In genomic region chr1:23559136-23559984, GRCh38 we compare ENCODE assay signal across 8 cellular contexts. TPM values are rescaled to one million over a fixed set of nuclear protein-coding genes. Genes with fewer than 3 reads are reported as not detected.
DNase-seq lines count a peak whose midpoint lies in the region; ATAC-seq and TF ChIP-seq lines count a peak whose summit lies in the region.

A gene with protein sequence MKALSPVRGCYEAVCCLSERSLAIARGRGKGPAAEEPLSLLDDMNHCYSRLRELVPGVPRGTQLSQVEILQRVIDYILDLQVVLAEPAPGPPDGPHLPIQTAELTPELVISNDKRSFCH (minus strand): TSS chr1:23559501. CDS start chr1:23559426, 75 bp downstream.

- POLR2A ChIA-PET in CD4-positive, alpha-beta T cell (lab: Charles Lee), result interaction anchor here (0.6 to 9.6 kb wide), 18 partner anchors 8 to 414 kb away, joined by 3 to 314 read pairs (median 7); partner anchors contain the start of genes HNRNPR and RPL11
- POLR2A ChIA-PET in activated CD8-positive, alpha-beta T cell treated with anti-CD3 and anti-CD28 coated beads, Interleukin-2, amount 10 ng/mL, durations not matched to agents 7 days and 5 days (lab: Charles Lee), result interaction anchor here (0.6 to 7.5 kb wide), 19 partner anchors 11 to 405 kb away, joined by 3 to 69 read pairs (median 6); no protein-coding TSS in a partner anchor

- ATAC-seq in CD4-positive, alpha-beta T cell (ENCODE audit: poor library complexity), result peak; percentile 50
- ATAC-seq in GM19397 (IDR thresholded peaks at IDR 0.05; ENCODE audit: unreplicated experiment) (peak; percentile 71), HG03571 (IDR thresholded peaks at IDR 0.05; ENCODE audit: unreplicated experiment) (peak; percentile 63)
- peak; percentile 74 for ATAC-seq in activated CD8-positive, alpha-beta T cell treated with anti-CD3 and anti-CD28 coated beads, Interleukin-2, amount 10 ng/mL, durations not matched to agents 7 days and 5 days

- H3K27ac Mint-ChIP-seq in CD4-positive, alpha-beta T cell, result peak within 1 kb of the TSS; percentile 96
- peak within 1 kb of the TSS; percentile 87 for H3K27ac Mint-ChIP-seq in activated CD8-positive, alpha-beta T cell treated with anti-CD3 and anti-CD28 coated beads, Interleukin-2, amount 10 ng/mL, durations not matched to agents 7 days and 5 days

- no peaks in the 10 kb centered on the region for H3K27me3 Mint-ChIP-seq in CD4-positive, alpha-beta T cell
- H3K27me3 Mint-ChIP-seq in activated CD8-positive, alpha-beta T cell treated with anti-CD3 and anti-CD28 coated beads, Interleukin-2, amount 10 ng/mL, durations not matched to agents 7 days and 5 days (ENCODE audit: low read depth), result peaks cover 34% of the 10 kb centered on the region

- DNase-seq in CD4-positive, alpha-beta T cell, result peak; percentile 81 to 94 (median 90)
- DNase-seq in NCI-H82 treated with DMSO at 0.1 percent for 48 hours (lab: John Stamatoyannopoulos, UW; ENCODE audit: unreplicated experiment), result peak; percentile 77
- peak; percentile 97 for DNase-seq in activated CD8-positive, alpha-beta T cell treated with anti-CD3 and anti-CD28 coated beads, Interleukin-2, amount 10 ng/mL, durations not matched to agents 7 days and 5 days
- DNase-seq in effector CD4-positive, alpha-beta T cell, result peak; percentile 85
- peak; percentile 97 for DNase-seq in lung microvascular endothelial cell (ENCODE audit: low read depth in 2 of 2)
- peak; percentile 83 to 86 (median 84) for DNase-seq in stimulated activated CD4-positive, alpha-beta T cell treated with anti-CD3 and anti-CD28 coated beads, TNF-alpha, amount 100 ng/mL, for 48 hours (ENCODE audit: low read depth in 3 of 3)

- peaks cover 79% of the 10 kb centered on the region for H3K4me1 Mint-ChIP-seq in CD4-positive, alpha-beta T cell (ENCODE audit: low read depth)
- peaks cover 70% of the 10 kb centered on the region for H3K4me1 Mint-ChIP-seq in activated CD8-positive, alpha-beta T cell treated with anti-CD3 and anti-CD28 coated beads, Interleukin-2, amount 10 ng/mL, durations not matched to agents 7 days and 5 days (ENCODE audit: low read depth)

- no peaks in the 10 kb centered on the region for H3K9me3 ChIP-seq in CD4-positive, alpha-beta T cell (ENCODE audit: control insufficient read depth, low read length)

- peak within 1 kb of the TSS; percentile 90 for H3K4me3 Mint-ChIP-seq in CD4-positive, alpha-beta T cell
- H3K4me3 Mint-ChIP-seq in activated CD8-positive, alpha-beta T cell treated with anti-CD3 and anti-CD28 coated beads, Interleukin-2, amount 10 ng/mL, durations not matched to agents 7 days and 5 days, result peak within 1 kb of the TSS; percentile 95

- CTCF ChIA-PET in CD4-positive, alpha-beta T cell (lab: Charles Lee), result interaction anchor here (0.7 to 8.9 kb wide), 8 partner anchors 20 to 78 kb away, joined by 3 to 81 read pairs (median 3); no protein-coding TSS in a partner anchor
- CTCF ChIA-PET in activated CD8-positive, alpha-beta T cell treated with anti-CD3 and anti-CD28 coated beads, Interleukin-2, amount 10 ng/mL, durations not matched to agents 7 days and 5 days (lab: Charles Lee), result interaction anchor here (0.9 to 23.9 kb wide), 14 partner anchors 13 to 73 kb away, joined by 3 to 1062 read pairs (median 6); partner anchors contain the start of gene E2F2

- no peaks in the 10 kb centered on the region for H3K9me3 Mint-ChIP-seq in CD4-positive, alpha-beta T cell
- H3K9me3 Mint-ChIP-seq in activated CD8-positive, alpha-beta T cell treated with anti-CD3 and anti-CD28 coated beads, Interleukin-2, amount 10 ng/mL, durations not matched to agents 7 days and 5 days (ENCODE audit: insufficient read depth), result no peaks in the 10 kb centered on the region

- H3K27me3 ChIP-seq in CD4-positive, alpha-beta T cell (ENCODE audit: control insufficient read depth, insufficient read depth, low read length), result no peaks in the 10 kb centered on the region

- H3K36me3 Mint-ChIP-seq in CD4-positive, alpha-beta T cell (ENCODE audit: low read depth), result peaks cover 26% of the 10 kb centered on the region
- H3K36me3 Mint-ChIP-seq in activated CD8-positive, alpha-beta T cell treated with anti-CD3 and anti-CD28 coated beads, Interleukin-2, amount 10 ng/mL, durations not matched to agents 7 days and 5 days (ENCODE audit: low read depth), result peaks cover 20% of the 10 kb centered on the region

- intact Hi-C loops in CD4-positive, alpha-beta T cell (cut with DNase I, micrococcal nuclease), result loop anchor here (2.0 to 10.0 kb wide), 2 partner anchors 67 to 415 kb away; no protein-coding TSS in a partner anchor

- peak within 1 kb of the TSS; percentile 86 for H3K27ac ChIP-seq in CD4-positive, alpha-beta T cell (ENCODE audit: low read depth, low read length)

- TF ChIP-seq CTCF in CD4-positive, alpha-beta T cell (IDR thresholded peaks at IDR 0.05), result no peak

RNA-seq across cellular contexts. Expression of the gene that starts here (rescaled TPM):
- 10 to 100 TPM; 89.8 to 90.4 TPM for total RNA-seq in CD4-positive, alpha-beta T cell
- 10 to 100 TPM; 31.4 to 34.4 TPM for total RNA-seq in activated CD8-positive, alpha-beta T cell treated with anti-CD3 and anti-CD28 coated beads, Interleukin-2, amount 10 ng/mL, durations not matched to agents 7 days and 5 days
- total RNA-seq in lung microvascular endothelial cell, result 479 and 520 TPM in 2 replicates

Comparison
In these comparisons a context has a peak if more than half of its experiments do, and no peak if none do; other contexts are left out.
1. Peak in every context shown above with its lines: DNase-seq, ATAC-seq and H3K27ac ChIP-seq.